Comparison of ENCODE assay signal across 14 cellular contexts in the genomic region with DNA sequence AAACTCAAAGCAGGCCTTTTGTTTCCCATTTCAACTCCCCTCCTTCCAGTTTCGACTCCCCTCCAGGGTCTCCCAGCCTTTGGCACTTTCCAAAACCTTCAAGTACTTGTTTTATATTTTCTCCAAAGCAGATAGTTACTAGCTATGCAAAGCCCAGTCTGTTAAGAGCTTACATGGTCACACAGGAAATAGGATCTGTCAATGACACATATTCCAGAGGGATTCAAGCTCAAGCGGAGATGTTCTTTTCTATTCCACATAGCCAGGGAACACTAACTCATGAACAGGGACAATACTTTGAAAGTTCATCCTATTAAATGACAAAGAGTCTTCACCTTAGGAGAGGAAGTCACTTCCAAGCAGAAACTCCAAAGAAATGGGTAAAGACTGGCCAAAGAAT. TPM values are rescaled to one million over a fixed set of nuclear protein-coding genes. Genes with fewer than 3 reads are reported as not detected.
DNase-seq lines count a peak whose midpoint lies in the region; ATAC-seq lines count a peak whose summit lies in the region.
"Had no signal": no experiment of that assay in that cellular context is flagged by ENCODE, and none has a peak within 500 bp of the region (broad histone marks: within the 10 kb centered on the region; RNA-seq: fewer than 3 reads in every experiment).

No MANE protein-coding gene starts in this region.

- H3K27me3 Mint-ChIP-seq in activated naive CD8-positive, alpha-beta T cell treated with anti-CD3 and anti-CD28 coated beads for 36 hours: no peaks in the 10 kb centered on the region

- 87 to 96% methylated on average over 2 of the region's 2 CpGs for WGBS in GM23248 (ENCODE audit: low coverage in 1 of 2, low lambda C conversion rate in 2 of 2, missing lambda C conversion rate in 2 of 2), 2 experiments

- peaks cover 78% of the 10 kb centered on the region for H3K79me2 ChIP-seq in ACC112 (ENCODE audit: control insufficient read depth, insufficient read depth, low read length, unreplicated experiment)
- peaks cover 90% of the 10 kb centered on the region for H3K79me2 ChIP-seq in GM23248 (ENCODE audit: insufficient read depth)

- no peak overlapping the region for H2AFZ ChIP-seq in ACC112 (ENCODE audit: low read length, unreplicated experiment)
- no peak overlapping the region for H2AFZ ChIP-seq in GM23248

- peak overlapping the region; percentile 10; the same call in 1 of the 2 replicates for H3K4me3 ChIP-seq in ACC112 (ENCODE audit: low read depth, low read length)
- H3K4me3 ChIP-seq in GM23248: peak overlapping the region; percentile 39
- H3K4me3 ChIP-seq in effector memory CD4-positive, alpha-beta T cell (ENCODE audit: insufficient read depth, low read depth, low read length, poor library complexity, severe bottlenecking): no peak overlapping the region
- H3K4me3 ChIP-seq: right atrium auricular region had no signal

- H3F3A ChIP-seq in GM23248 (ENCODE audit: insufficient read depth): peaks cover 30% of the 10 kb centered on the region

- no peaks in the 10 kb centered on the region for H4K20me1 ChIP-seq in GM23248 (ENCODE audit: insufficient read depth)

- H3K4me1 Mint-ChIP-seq in activated naive CD8-positive, alpha-beta T cell treated with anti-CD3 and anti-CD28 coated beads for 36 hours: peaks cover 58% of the 10 kb centered on the region

- DNase-seq in GM23248 (peak; percentile 40), iris pigment epithelial cell (ENCODE audit: low read depth) (peak; percentile 34), OCI-M2 (lab: John Stamatoyannopoulos, UW; ENCODE audit: unreplicated experiment) (no peak)
- DNase-seq in activated naive CD8-positive, alpha-beta T cell treated with anti-CD3 and anti-CD28 coated beads for 36 hours: no peak
- no peak for DNase-seq in effector memory CD4-positive, alpha-beta T cell
- DNase-seq: H7, NCI-H1092 treated with DMSO at 0.1 percent for 48 hours, NCI-H345, T-helper 1 cell had no signal

- 0 out of 2 replicates have a peak, but pooled peaks cover 14% of the 10 kb centered on the region for H3K36me3 ChIP-seq in ACC112 (ENCODE audit: insufficient read depth, low read length)
- no peaks in the 10 kb centered on the region for H3K36me3 ChIP-seq in GM23248 (ENCODE audit: low read depth)
- no peaks in the 10 kb centered on the region for H3K36me3 ChIP-seq in effector memory CD4-positive, alpha-beta T cell (ENCODE audit: control insufficient read depth, insufficient read depth, low read length)
- H3K36me3 ChIP-seq: right atrium auricular region had no signal

- ATAC-seq in GM19397 (IDR thresholded peaks at IDR 0.05; ENCODE audit: unreplicated experiment): no peak
- no peak for ATAC-seq in GM19328 (IDR thresholded peaks at IDR 0.05; ENCODE audit: unreplicated experiment)

- H3K4me3 Mint-ChIP-seq in activated naive CD8-positive, alpha-beta T cell treated with anti-CD3 and anti-CD28 coated beads for 36 hours: no peak overlapping the region

- H3K9me3 Mint-ChIP-seq in activated naive CD8-positive, alpha-beta T cell treated with anti-CD3 and anti-CD28 coated beads for 36 hours: no peaks in the 10 kb centered on the region

- H3K36me3 Mint-ChIP-seq in activated naive CD8-positive, alpha-beta T cell treated with anti-CD3 and anti-CD28 coated beads for 36 hours: peaks cover 47% of the 10 kb centered on the region

- H3K27me3 ChIP-seq in ACC112 (ENCODE audit: insufficient read depth, low read length) (no peaks in the 10 kb centered on the region), GM23248 (replicated peaks; ENCODE audit: insufficient read depth) (no peaks in the 10 kb centered on the region)
- H3K27me3 ChIP-seq in effector memory CD4-positive, alpha-beta T cell (replicated peaks; ENCODE audit: control insufficient read depth, insufficient read depth, low read length, poor library complexity, severe bottlenecking): no peaks in the 10 kb centered on the region
- H3K27me3 ChIP-seq: right atrium auricular region had no signal

- H3K27ac ChIP-seq in ACC112 (ENCODE audit: low read depth, low read length): peak overlapping the region; percentile 82
- peak overlapping the region; percentile 92 for H3K27ac ChIP-seq in GM23248
- no peak overlapping the region for H3K27ac ChIP-seq in effector memory CD4-positive, alpha-beta T cell (ENCODE audit: insufficient read depth, low read length, poor library complexity, severe bottlenecking)
- H3K27ac ChIP-seq: C4-2B, right atrium auricular region had no signal

- peak overlapping the region; percentile 65 for H3K9ac ChIP-seq in GM23248

- H3K4me2 ChIP-seq in GM23248 (ENCODE audit: unreplicated experiment): peak overlapping the region; percentile 77

- peak overlapping the region; percentile 47 for H3K27ac Mint-ChIP-seq in activated naive CD8-positive, alpha-beta T cell treated with anti-CD3 and anti-CD28 coated beads for 36 hours

- H3K9me2 ChIP-seq in GM23248 (ENCODE audit: insufficient read depth): no peaks in the 10 kb centered on the region

- no peaks in the 10 kb centered on the region for H3K9me3 ChIP-seq in GM23248 (ENCODE audit: low read depth)
- H3K9me3 ChIP-seq in effector memory CD4-positive, alpha-beta T cell (ENCODE audit: control insufficient read depth, low read length): no peaks in the 10 kb centered on the region
- H3K9me3 ChIP-seq: right atrium auricular region had no signal

- in situ Hi-C loops in GM23248 (cut with MboI): no loop called here

- H3K4me1 ChIP-seq in ACC112 (ENCODE audit: control insufficient read depth, insufficient read depth, low read length, unreplicated experiment) (peaks cover 34% of the 10 kb centered on the region), GM23248 (ENCODE audit: insufficient read depth) (peaks cover 32% of the 10 kb centered on the region)
- no peaks in the 10 kb centered on the region for H3K4me1 ChIP-seq in effector memory CD4-positive, alpha-beta T cell (ENCODE audit: control insufficient read depth, insufficient read depth, low read length, poor library complexity, severe bottlenecking)

RNA-seq across cellular contexts. Expression of a gene that starts 18.6 kb away (rescaled TPM):
- total RNA-seq in GM23248 (2014; rRNA removed; shearing (Covaris generic)): 47.3 and 49.9 TPM in 2 replicates
- polyA plus RNA-seq in GM23248 (2016; fragmentation: Nextera tagmentation; extraction: Ambion mirVana): 49.9 and 53.1 TPM in 2 replicates
- total RNA-seq in activated naive CD8-positive, alpha-beta T cell treated with anti-CD3 and anti-CD28 coated beads for 36 hours: 10 to 100 TPM; 64.2 to 65.4 TPM

Comparison
In these comparisons a context has a peak if more than half of its experiments do, and no peak if none do; other contexts are left out.
1. DNase-seq: peak in GM23248 (single experiment) and iris pigment epithelial cell (single experiment); none in activated naive CD8-positive, alpha-beta T cell treated with anti-CD3 and anti-CD28 coated beads for 36 hours (single experiment), effector memory CD4-positive, alpha-beta T cell (0 of 3) and OCI-M2 (single experiment).